ENCODE assay signal across 22 cellular contexts in genomic region chr5:158546080-158546479, GRCh38.
DNase-seq lines count a peak whose midpoint lies in the region; ATAC-seq, FAIRE-seq and TF ChIP-seq lines count a peak whose summit lies in the region.
"Had no signal": no experiment of that assay in that cellular context is flagged by ENCODE, and none has a peak within 500 bp of the region (broad histone marks: within the 10 kb centered on the region; RNA-seq: fewer than 3 reads in every experiment).

No MANE protein-coding gene starts in this region.

- H3K4me1 ChIP-seq in BLaER1 (peaks cover 37% of the 10 kb centered on the region), HEK293 (ENCODE audit: control insufficient read depth, insufficient read depth, low read length) (peaks cover 4% of the 10 kb centered on the region; the same call in 1 of the 2 replicates), GM12878 (ENCODE audit: control insufficient read depth, insufficient read depth, low read length) (no peaks in the 10 kb centered on the region), gastrocnemius medialis (no peaks in the 10 kb centered on the region), body of pancreas (no peaks in the 10 kb centered on the region)
- H3K4me1 ChIP-seq: A549, HAP-1 had no signal

- in situ Hi-C loops in GM12878 (cut with MboI), result no loop called here
- in situ Hi-C loops in gastrocnemius medialis (cut with MboI; ENCODE audit: low sequenced_read_pairs in 4 of 4), result no loop called here

- H4K20me1 ChIP-seq in BLaER1 (no peaks in the 10 kb centered on the region), GM12878 (ENCODE audit: control insufficient read depth, insufficient read depth) (no peaks in the 10 kb centered on the region)

- no peaks in the 10 kb centered on the region for H3K79me2 ChIP-seq in GM12878 (ENCODE audit: control insufficient read depth, insufficient read depth, low read length)

- H3K9ac ChIP-seq in BLaER1, result no peak overlapping the region
- H3K9ac ChIP-seq in GM12878 (ENCODE audit: control insufficient read depth, insufficient read depth, low read length), result no peak overlapping the region

- DNase-seq in GM12878 (ENCODE audit: low read depth, low spot score), result no peak
- no peak for DNase-seq in gastrocnemius medialis
- DNase-seq in superior temporal gyrus (ENCODE audit: extremely low spot score), result no peak
- no peak for DNase-seq in NCI-H524 (lab: John Stamatoyannopoulos, UW)
- no peak for DNase-seq in body of pancreas
- DNase-seq: BE2C; CD8-positive, alpha-beta T cell; COR-L47; DMS153; DMS79 treated with DMSO at 0.1 percent for 48 hours; EL; HFFc6 had no signal

- ATAC-seq in GM12878 (no peak), gastrocnemius medialis (no peak), body of pancreas (no peak)
- ATAC-seq: A549; CD8-positive, alpha-beta T cell; HepG2 had no signal

- H3K4me3 ChIP-seq in BLaER1 (no peak overlapping the region), HEK293 (ENCODE audit: low read depth, low read length) (no peak overlapping the region), GM12878 (no peak overlapping the region), gastrocnemius medialis (no peak overlapping the region), body of pancreas (no peak overlapping the region)
- H3K4me3 ChIP-seq: A549, HAP-1 had no signal

- TF ChIP-seq RAD21 in GM12878 (IDR thresholded peaks at IDR 0.05; ENCODE audit: insufficient read depth, low read depth, low read length), result no peak

- TF ChIP-seq EP300 in GM12878 (IDR thresholded peaks at IDR 0.05; ENCODE audit: borderline replicate concordance in 1 of 2, control insufficient read depth in 1 of 2, low read depth in 2 of 2, low read length in 2 of 2), result no peak

- 0% methylated on average over 1 of the region's 1 CpG for WGBS in GM12878 (ENCODE audit: insufficient coverage, insufficient replicate concordance, low lambda C conversion rate, missing lambda C conversion rate)
- 50 to 74% methylated on average over 1 of the region's 1 CpG for WGBS in body of pancreas, 2 donors

- peak overlapping the region; percentile 32; the same call in 1 of the 2 replicates for H3K4me2 ChIP-seq in BLaER1
- H3K4me2 ChIP-seq in GM12878 (ENCODE audit: control insufficient read depth, insufficient read depth), result no peak overlapping the region
- H3K4me2 ChIP-seq: A549 had no signal

- no peak for FAIRE-seq in GM12878 (lab: Jason Lieb, UNC)
- FAIRE-seq: A549, D721Med, G401.6, GM19239, H1, HepG2, HTR-8/SVneo had no signal

- no peak for TF ChIP-seq POLR2A in GM12878 (IDR thresholded peaks at IDR 0.05; ENCODE audit: low read depth, low read length)
- no peak for TF ChIP-seq POLR2A in gastrocnemius medialis (IDR thresholded peaks at IDR 0.05)
- no peak for TF ChIP-seq POLR2A in body of pancreas (IDR thresholded peaks at IDR 0.05)

- H3K36me3 ChIP-seq in BLaER1 (no peaks in the 10 kb centered on the region), HEK293 (ENCODE audit: control insufficient read depth in 2 of 2, insufficient read depth in 1 of 2, low read length in 2 of 2) (no peaks in the 10 kb centered on the region), GM12878 (ENCODE audit: control insufficient read depth in 2 of 2, insufficient read depth in 2 of 2, low read length in 1 of 2) (no peaks in the 10 kb centered on the region), gastrocnemius medialis (no peaks in the 10 kb centered on the region), body of pancreas (replicated peaks in 1 of 2; ENCODE audit: insufficient read depth in 1 of 2, low read depth in 2 of 2) (no peaks in the 10 kb centered on the region)
- H3K36me3 ChIP-seq: BE2C, HAP-1 had no signal

- POLR2A ChIA-PET in HEK293 (lab: Yijun Ruan, JAX) (no interaction called here), GM12878 (lab: Charles Lee) (interaction anchor here (0.7 kb wide), 1 partner anchor 256 kb away, joined by 3 read pairs; no protein-coding TSS in a partner anchor)

- CTCF ChIA-PET in HEK293 (lab: Yijun Ruan, JAX) (interaction anchor here (0.7 kb wide), 1 partner anchor 17 kb away, joined by 4 read pairs; no protein-coding TSS in a partner anchor), GM12878 (lab: Yijun Ruan, JAX) (interaction anchor here (0.7 kb wide), 1 partner anchor 1359 kb away, joined by 4 read pairs; no protein-coding TSS in a partner anchor)

- RAD21 ChIA-PET in GM12878 (lab: Charles Lee; ENCODE audit: unreplicated experiment), result no interaction called here

- intact Hi-C loops in GM12878 (cut with micrococcal nuclease; ENCODE audit: unreplicated experiment) (no loop called here), gastrocnemius medialis (cut with DNase I; ENCODE audit: low total_unique reads) (no loop called here), body of pancreas (cut with DNase I) (no loop called here)

- H3K9me3 ChIP-seq in BLaER1 (peaks cover 45% of the 10 kb centered on the region), HEK293 (ENCODE audit: control insufficient read depth, insufficient read depth, low read depth, low read length) (no peaks in the 10 kb centered on the region), GM12878 (replicated peaks; ENCODE audit: control insufficient read depth, insufficient read depth, low read length) (no peaks in the 10 kb centered on the region; the same call in 2 of the 3 replicates), gastrocnemius medialis (no peaks in the 10 kb centered on the region), body of pancreas (no peaks in the 10 kb centered on the region)
- H3K9me3 ChIP-seq: A549, HAP-1 had no signal

- H3K27ac ChIP-seq in BLaER1 (no peak overlapping the region), HEK293 (ENCODE audit: extremely low read depth, low read depth, low read length) (no peak overlapping the region), GM12878 (ENCODE audit: control insufficient read depth, insufficient read depth) (no peak overlapping the region), gastrocnemius medialis (peak overlapping the region; percentile 10 to 21 (median 15)), body of pancreas (no peak overlapping the region)
- H3K27ac ChIP-seq: A549 had no signal

- no TSS peak for BruUV-seq in GM12878 (replicated peaks; lab: Mats Ljungman, UMichigan)

- H3K27me3 ChIP-seq in BLaER1, result no peaks in the 10 kb centered on the region
- H3K27me3 ChIP-seq in GM12878 (replicated peaks in 1 of 2; ENCODE audit: control insufficient read depth in 2 of 2, insufficient read depth in 2 of 2, low read length in 1 of 2), result no peaks in the 10 kb centered on the region
- no peaks in the 10 kb centered on the region for H3K27me3 ChIP-seq in gastrocnemius medialis
- H3K27me3 ChIP-seq in body of pancreas, result no peaks in the 10 kb centered on the region
- H3K27me3 ChIP-seq: BE2C had no signal

- SMC1A ChIA-PET in GM12878 (lab: Charles Lee; ENCODE audit: uncharacterized antibody, unreplicated experiment), result interaction anchor here (0.7 to 1.5 kb wide), 4 partner anchors 10 to 124 kb away, joined by 3 to 6 read pairs (median 4); no protein-coding TSS in a partner anchor

- no peak for TF ChIP-seq CTCF in HEK293 (tag by site-specific recombination; IDR thresholded peaks at IDR 0.05)
- no peak for TF ChIP-seq CTCF in GM12878 (IDR thresholded peaks at IDR 0.05 in 2 of 3, conservative IDR thresholded peaks at IDR 0.05 in 1 of 3; ENCODE audit: control insufficient read depth in 2 of 3, extremely low read depth in 1 of 3, insufficient read depth in 1 of 3, low read depth in 3 of 3, low read length in 3 of 3)
- TF ChIP-seq CTCF in gastrocnemius medialis (IDR thresholded peaks at IDR 0.05 in 4 of 5, conservative IDR thresholded peaks at IDR 0.05 in 1 of 5), result no peak
- TF ChIP-seq CTCF in body of pancreas (IDR thresholded peaks at IDR 0.05), result no peak

- H2AFZ ChIP-seq in GM12878 (ENCODE audit: control insufficient read depth, low read depth, low read length), result no peak overlapping the region

TF ChIP-seq in HEK293, 187 proteins besides CTCF, POLR2A, EP300 and RAD21:
- TF ChIP-seq ZNF596 (tag by site-specific recombination; IDR thresholded peaks at IDR 0.05), result peak; percentile 75
- TF ChIP-seq ZNF112 (tag by site-specific recombination; IDR thresholded peaks at IDR 0.05), result no peak

TF ChIP-seq in GM12878, 131 proteins besides CTCF, POLR2A, EP300 and RAD21:
- TF ChIP-seq YY1 (IDR thresholded peaks at IDR 0.05; ENCODE audit: low read depth, low read length), result no peak
- no peak for TF ChIP-seq STAT1 (conservative IDR thresholded peaks at IDR 0.05)
- peak; percentile 34; the same call in 1 of the 2 replicates for TF ChIP-seq MTA2 (IDR thresholded peaks at IDR 0.05; ENCODE audit: low read depth)
- no peak for TF ChIP-seq BCLAF1 (IDR thresholded peaks at IDR 0.05)
- peak; percentile 49 for TF ChIP-seq MEF2B (IDR thresholded peaks at IDR 0.05; ENCODE audit: partially characterized antibody, poor library complexity, severe bottlenecking)
- TF ChIP-seq SIX5 (IDR thresholded peaks at IDR 0.05; ENCODE audit: low read depth, low read length, severe bottlenecking), result no peak
- no peak for TF ChIP-seq CBFB (IDR thresholded peaks at IDR 0.05; ENCODE audit: low read depth)
- 0 out of 2 replicates have a peak, but pooled peaks have one; percentile 21 for TF ChIP-seq IKZF1 (conservative IDR thresholded peaks at IDR 0.05)
- TF ChIP-seq IKZF2 (IDR thresholded peaks at IDR 0.05), result peak; percentile 63 to 70; a peak in 2 of 4 replicates
- TF ChIP-seq JUNB (IDR thresholded peaks at IDR 0.05), result no peak

Comparison
In these comparisons a context has a peak if more than half of its experiments do, and no peak if none do; other contexts are left out.
1. H3K27ac ChIP-seq: peak in gastrocnemius medialis (4 of 4); none in BLaER1 (single experiment), HEK293 (single experiment), GM12878 (single experiment) and body of pancreas (0 of 4).